8 cellular contexts compared by ENCODE assay signal in genomic region chr19:44914436-44915206, GRCh38. TPM values are rescaled to one million over a fixed set of nuclear protein-coding genes. Genes with fewer than 3 reads are reported as not detected.
DNase-seq lines count a peak whose midpoint lies in the region; ATAC-seq and TF ChIP-seq lines count a peak whose summit lies in the region.
"Not testable (repeated sequence)": the region's sequence is repeated elsewhere in the genome, so short reads cannot be mapped to it uniquely, and the experiment has no call there.

TSS of gene APOC1 (plus strand) at chr19:44914608. CDS start at chr19:44914892, 284 bp downstream.

- peak within 1 kb of the TSS; percentile 65 for H3K4me2 ChIP-seq in parathyroid adenoma (ENCODE audit: low read length)

- H3K27ac Mint-ChIP-seq in activated naive CD8-positive, alpha-beta T cell treated with anti-CD3 and anti-CD28 coated beads, Interleukin-2, amount 50 U/mL, for 24 hours = peak within 1 kb of the TSS; percentile 85

- peak; percentile 96 for ATAC-seq in HG02798 (IDR thresholded peaks at IDR 0.05; ENCODE audit: poor library complexity, unreplicated experiment)
- peak; percentile 98 for ATAC-seq in activated naive CD8-positive, alpha-beta T cell treated with anti-CD3 and anti-CD28 coated beads, Interleukin-2, amount 50 U/mL, for 24 hours
- ATAC-seq in thoracic aorta (ENCODE audit: insufficient number of reproducible peaks, low FRiP score, low read depth) = peak; percentile 89

- peak within 1 kb of the TSS; percentile 84 for H3K4me3 Mint-ChIP-seq in activated naive CD8-positive, alpha-beta T cell treated with anti-CD3 and anti-CD28 coated beads, Interleukin-2, amount 50 U/mL, for 24 hours

- H3K4me3 ChIP-seq in GM08714 (ENCODE audit: low read length) = peak within 1 kb of the TSS; percentile 60; the same call in 1 of the 2 replicates
- H3K4me3 ChIP-seq in parathyroid adenoma (ENCODE audit: low read depth, low read length) = peak within 1 kb of the TSS; percentile 55
- peak within 1 kb of the TSS; percentile 72 for H3K4me3 ChIP-seq in thoracic aorta

- H3K27me3 ChIP-seq in parathyroid adenoma (ENCODE audit: control insufficient read depth, insufficient read depth, low read length); thoracic aorta (replicated peaks; ENCODE audit: insufficient read depth): not testable (repeated sequence)

- H3K9ac ChIP-seq in parathyroid adenoma = not testable (repeated sequence)

- H2AFZ ChIP-seq in parathyroid adenoma = peak within 1 kb of the TSS; percentile 88

- DNase-seq in NCI-H1436 (lab: John Stamatoyannopoulos, UW) = peak; percentile 75
- peak; percentile 90 for DNase-seq in SW480 (ENCODE audit: low spot score)
- peak; percentile 79 for DNase-seq in activated naive CD8-positive, alpha-beta T cell treated with anti-CD3 and anti-CD28 coated beads, Interleukin-2, amount 50 U/mL, for 24 hours
- peak; percentile 92 for DNase-seq in cardiac septum (ENCODE audit: low spot score)
- peak; percentile 58 for DNase-seq in thoracic aorta (ENCODE audit: low spot score)

- not testable (repeated sequence) for H3K36me3 ChIP-seq in parathyroid adenoma (ENCODE audit: control insufficient read depth, insufficient read depth, low read length); thoracic aorta

- not testable (repeated sequence) for H3K4me1 Mint-ChIP-seq in activated naive CD8-positive, alpha-beta T cell treated with anti-CD3 and anti-CD28 coated beads, Interleukin-2, amount 50 U/mL, for 24 hours

- not testable (repeated sequence) for H3K9me3 Mint-ChIP-seq in activated naive CD8-positive, alpha-beta T cell treated with anti-CD3 and anti-CD28 coated beads, Interleukin-2, amount 50 U/mL, for 24 hours

- intact Hi-C loops in cardiac septum (cut with DNase I) = not testable (repeated sequence)

- not testable (repeated sequence) for H3K79me2 ChIP-seq in parathyroid adenoma

- not testable (repeated sequence) for H3K36me3 Mint-ChIP-seq in activated naive CD8-positive, alpha-beta T cell treated with anti-CD3 and anti-CD28 coated beads, Interleukin-2, amount 50 U/mL, for 24 hours (ENCODE audit: low read depth)

- not testable (repeated sequence) for H3K27ac ChIP-seq in parathyroid adenoma, thoracic aorta

- not testable (repeated sequence) for H3K9me3 ChIP-seq in parathyroid adenoma (ENCODE audit: control insufficient read depth, low read length); thoracic aorta

- TF ChIP-seq CTCF in parathyroid adenoma (IDR thresholded peaks at IDR 0.05); thoracic aorta (IDR thresholded peaks at IDR 0.05): not testable (repeated sequence)

- H3K27me3 Mint-ChIP-seq in activated naive CD8-positive, alpha-beta T cell treated with anti-CD3 and anti-CD28 coated beads, Interleukin-2, amount 50 U/mL, for 24 hours = peaks cover 27% of the 10 kb centered on the region

- H3K4me1 ChIP-seq in parathyroid adenoma = not testable (repeated sequence)
- peaks cover 0 to 15% of the 10 kb centered on the region in 2 donors for H3K4me1 ChIP-seq in thoracic aorta (ENCODE audit: control insufficient read depth in 1 of 2, low read depth in 2 of 2)

RNA-seq across cellular contexts. Expression of gene APOC1, which starts in this region (rescaled TPM):
- total RNA-seq in cardiac septum (7.3 TPM), thoracic aorta (10 to 100 TPM in 1 of 2 donors, 1 to 10 TPM in 1; 4.9 to 12.3 TPM)
